18 cellular contexts compared by ENCODE assay signal in the genomic region with DNA sequence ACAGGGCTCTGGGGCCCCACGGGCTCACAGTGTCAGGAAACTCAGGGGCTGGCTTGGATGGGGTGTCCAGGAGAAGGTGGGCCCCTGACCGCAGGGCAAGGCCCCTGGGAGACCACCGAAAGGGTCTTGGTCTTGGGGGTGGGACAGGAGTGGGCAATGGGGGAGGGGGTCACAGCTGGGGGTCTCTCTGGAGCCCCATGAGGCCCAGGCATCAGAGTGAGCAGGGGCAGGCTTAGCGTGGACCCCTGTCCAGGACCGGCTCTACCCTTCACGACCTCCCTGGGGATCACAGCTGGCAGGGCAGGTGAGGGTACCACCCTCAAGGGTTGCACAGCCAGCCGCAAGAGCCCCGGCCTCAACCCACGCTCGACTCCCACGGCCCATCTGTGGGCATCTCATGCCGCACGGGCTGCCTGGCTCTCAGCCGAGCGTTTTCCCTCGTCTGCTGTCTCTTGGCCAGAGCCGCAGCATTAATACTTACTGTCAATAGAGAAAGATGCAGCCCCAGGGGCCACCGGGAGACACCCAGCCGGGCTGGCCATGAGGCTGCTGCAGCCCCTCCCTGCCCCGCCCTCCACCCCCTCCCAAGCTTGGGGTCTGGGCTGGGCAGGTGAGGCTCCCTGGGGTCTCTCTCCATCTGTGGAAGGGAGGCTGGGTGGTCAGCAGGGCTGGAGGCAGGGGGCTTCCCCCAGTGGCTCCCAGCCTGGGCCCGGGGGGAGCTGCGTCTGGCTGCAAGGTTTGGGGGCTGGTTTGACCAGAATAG. TPM values are rescaled to one million over a fixed set of nuclear protein-coding genes. Genes with fewer than 3 reads are reported as not detected.
DNase-seq lines count a peak whose midpoint lies in the region; ATAC-seq, FAIRE-seq and TF ChIP-seq lines count a peak whose summit lies in the region.
"Had no signal": no experiment of that assay in that cellular context is flagged by ENCODE, and none has a peak within 500 bp of the region (broad histone marks: within the 10 kb centered on the region; RNA-seq: fewer than 3 reads in every experiment).

No MANE protein-coding gene starts in this region.

- H3K9me3 ChIP-seq in right atrium auricular region, result no peaks in the 10 kb centered on the region
- H3K9me3 ChIP-seq in lower lobe of right lung, result no peaks in the 10 kb centered on the region
- H3K9me3 ChIP-seq: Caco-2, esophagus squamous epithelium, prostate gland, stomach had no signal

- H3K4me1 ChIP-seq in right atrium auricular region, result no peaks in the 10 kb centered on the region
- no peaks in the 10 kb centered on the region for H3K4me1 ChIP-seq in lower lobe of right lung
- H3K4me1 ChIP-seq: Caco-2 had no signal

- H3K36me3 ChIP-seq in right atrium auricular region (no peaks in the 10 kb centered on the region), lower lobe of right lung (no peaks in the 10 kb centered on the region)
- H3K36me3 ChIP-seq: esophagus squamous epithelium, prostate gland, stomach had no signal

- H3K27me3 Mint-ChIP-seq in WTC11 (ENCODE audit: low read depth), result no peaks in the 10 kb centered on the region
- H3K27me3 Mint-ChIP-seq in type B pancreatic cell, result peaks cover 3% of the 10 kb centered on the region

- DNase-seq in Right ventricle myocardium inferior (ENCODE audit: missing footprints) (peak; percentile 49), right atrium auricular region (ENCODE audit: low spot score) (no peak), WTC11 (ENCODE audit: low spot score) (peak; percentile 10), lower lobe of right lung (peak; percentile 39), type B pancreatic cell (ENCODE audit: extremely low spot score, unreplicated experiment) (peak; percentile 68), GM19239 (ENCODE audit: insufficient read length, low spot score) (no peak), AG08396 (ENCODE audit: low spot score) (no peak)
- DNase-seq: activated CD4-positive, alpha-beta memory T cell treated with anti-CD3 and anti-CD28 coated beads for 36 hours; activated T-cell treated with anti-CD3 and anti-CD28 coated beads, Interleukin-2, amount 50 U/mL, for 72 hours; esophagus squamous epithelium; kidney glomerular epithelial cell; NCI-H146 had no signal

- H3K4me3 ChIP-seq in right atrium auricular region (no peak overlapping the region), lower lobe of right lung (no peak overlapping the region)
- H3K4me3 ChIP-seq: prostate gland had no signal

- H3K4me3 Mint-ChIP-seq in WTC11, result no peak overlapping the region
- H3K4me3 Mint-ChIP-seq in type B pancreatic cell, result no peak overlapping the region
- H3K4me3 Mint-ChIP-seq: activated CD4-positive, alpha-beta memory T cell treated with anti-CD3 and anti-CD28 coated beads for 36 hours; activated T-cell treated with anti-CD3 and anti-CD28 coated beads, Interleukin-2, amount 50 U/mL, for 72 hours had no signal

- peaks cover 3% of the 10 kb centered on the region for H3K4me1 Mint-ChIP-seq in WTC11
- H3K4me1 Mint-ChIP-seq in type B pancreatic cell (ENCODE audit: unreplicated experiment), result no peaks in the 10 kb centered on the region

- ATAC-seq in Right ventricle myocardium inferior, result no peak
- no peak for ATAC-seq in WTC11
- ATAC-seq in lower lobe of right lung, result no peak
- ATAC-seq in GM21825 (IDR thresholded peaks at IDR 0.05; ENCODE audit: unreplicated experiment), result no peak
- ATAC-seq: activated T-cell treated with anti-CD3 and anti-CD28 coated beads, Interleukin-2, amount 50 U/mL, for 72 hours had no signal

- no peak for FAIRE-seq in GM19239 (lab: Jason Lieb, UNC)
- FAIRE-seq: TTC549 had no signal

- H3K27me3 ChIP-seq in right atrium auricular region (peaks cover 0 to 9% of the 10 kb centered on the region in 2 donors), lower lobe of right lung (ENCODE audit: low read depth) (peaks cover 70% of the 10 kb centered on the region)

- POLR2A ChIA-PET in WTC11 (lab: Charles Lee), result no interaction called here

- H3K27ac Mint-ChIP-seq in WTC11, result no peak overlapping the region
- H3K27ac Mint-ChIP-seq in type B pancreatic cell, result no peak overlapping the region
- H3K27ac Mint-ChIP-seq: activated CD4-positive, alpha-beta memory T cell treated with anti-CD3 and anti-CD28 coated beads for 36 hours; activated T-cell treated with anti-CD3 and anti-CD28 coated beads, Interleukin-2, amount 50 U/mL, for 72 hours had no signal

- intact Hi-C loops in Right ventricle myocardium inferior (cut with DNase I), result no loop called here
- intact Hi-C loops in lower lobe of right lung (cut with DNase I), result no loop called here

- H3K36me3 Mint-ChIP-seq in WTC11, result no peaks in the 10 kb centered on the region
- no peaks in the 10 kb centered on the region for H3K36me3 Mint-ChIP-seq in type B pancreatic cell
- H3K36me3 Mint-ChIP-seq: activated CD4-positive, alpha-beta memory T cell treated with anti-CD3 and anti-CD28 coated beads for 36 hours had no signal

- TF ChIP-seq CTCF in right atrium auricular region (IDR thresholded peaks at IDR 0.05) (no peak), WTC11 (IDR thresholded peaks at IDR 0.05) (no peak), lower lobe of right lung (IDR thresholded peaks at IDR 0.05) (no peak), type B pancreatic cell (conservative IDR thresholded peaks at IDR 0.05) (no peak)

- CTCF ChIA-PET in WTC11 (lab: Charles Lee), result interaction anchor here (0.7 to 1.6 kb wide), 7 partner anchors 9 to 379 kb away, joined by 3 to 8 read pairs (median 4); no protein-coding TSS in a partner anchor

- no peaks in the 10 kb centered on the region for H3K9me3 Mint-ChIP-seq in WTC11
- H3K9me3 Mint-ChIP-seq in type B pancreatic cell, result no peaks in the 10 kb centered on the region
- H3K9me3 Mint-ChIP-seq: activated CD4-positive, alpha-beta memory T cell treated with anti-CD3 and anti-CD28 coated beads for 36 hours; activated T-cell treated with anti-CD3 and anti-CD28 coated beads, Interleukin-2, amount 50 U/mL, for 72 hours had no signal

- H3K27ac ChIP-seq in right atrium auricular region, result no peak overlapping the region
- no peak overlapping the region for H3K27ac ChIP-seq in lower lobe of right lung
- H3K27ac ChIP-seq: prostate gland, stomach had no signal

TF ChIP-seq in WTC11, 78 proteins besides CTCF, POLR2A, EP300 and RAD21 (continues in another document):
- TF ChIP-seq ZNF121 (CRISPR knock-in tag; IDR thresholded peaks at IDR 0.05), result no peak
- no peak for TF ChIP-seq SP1 (CRISPR knock-in tag; conservative IDR thresholded peaks at IDR 0.05)
- TF ChIP-seq, protein P1, sequence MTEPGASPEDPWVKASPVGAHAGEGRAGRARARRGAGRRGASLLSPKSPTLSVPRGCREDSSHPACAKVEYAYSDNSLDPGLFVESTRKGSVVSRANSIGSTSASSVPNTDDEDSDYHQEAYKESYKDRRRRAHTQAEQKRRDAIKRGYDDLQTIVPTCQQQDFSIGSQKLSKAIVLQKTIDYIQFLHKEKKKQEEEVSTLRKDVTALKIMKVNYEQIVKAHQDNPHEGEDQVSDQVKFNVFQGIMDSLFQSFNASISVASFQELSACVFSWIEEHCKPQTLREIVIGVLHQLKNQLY (CRISPR knock-in tag; IDR thresholded peaks at IDR 0.05), result no peak
- TF ChIP-seq TCF7 (CRISPR knock-in tag; IDR thresholded peaks at IDR 0.05; ENCODE audit: low read depth), result no peak
- no peak for TF ChIP-seq HMGA2 (CRISPR knock-in tag; IDR thresholded peaks at IDR 0.05)
- no peak for TF ChIP-seq SMAD3 (CRISPR knock-in tag; IDR thresholded peaks at IDR 0.05; ENCODE audit: borderline replicate concordance)
- TF ChIP-seq, protein P2, sequence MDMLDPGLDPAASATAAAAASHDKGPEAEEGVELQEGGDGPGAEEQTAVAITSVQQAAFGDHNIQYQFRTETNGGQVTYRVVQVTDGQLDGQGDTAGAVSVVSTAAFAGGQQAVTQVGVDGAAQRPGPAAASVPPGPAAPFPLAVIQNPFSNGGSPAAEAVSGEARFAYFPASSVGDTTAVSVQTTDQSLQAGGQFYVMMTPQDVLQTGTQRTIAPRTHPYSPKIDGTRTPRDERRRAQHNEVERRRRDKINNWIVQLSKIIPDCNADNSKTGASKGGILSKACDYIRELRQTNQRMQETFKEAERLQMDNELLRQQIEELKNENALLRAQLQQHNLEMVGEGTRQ (CRISPR knock-in tag; IDR thresholded peaks at IDR 0.05), result no peak
- no peak for TF ChIP-seq CBFB (CRISPR knock-in tag; IDR thresholded peaks at IDR 0.05; ENCODE audit: low read depth)
- TF ChIP-seq, protein P3, sequence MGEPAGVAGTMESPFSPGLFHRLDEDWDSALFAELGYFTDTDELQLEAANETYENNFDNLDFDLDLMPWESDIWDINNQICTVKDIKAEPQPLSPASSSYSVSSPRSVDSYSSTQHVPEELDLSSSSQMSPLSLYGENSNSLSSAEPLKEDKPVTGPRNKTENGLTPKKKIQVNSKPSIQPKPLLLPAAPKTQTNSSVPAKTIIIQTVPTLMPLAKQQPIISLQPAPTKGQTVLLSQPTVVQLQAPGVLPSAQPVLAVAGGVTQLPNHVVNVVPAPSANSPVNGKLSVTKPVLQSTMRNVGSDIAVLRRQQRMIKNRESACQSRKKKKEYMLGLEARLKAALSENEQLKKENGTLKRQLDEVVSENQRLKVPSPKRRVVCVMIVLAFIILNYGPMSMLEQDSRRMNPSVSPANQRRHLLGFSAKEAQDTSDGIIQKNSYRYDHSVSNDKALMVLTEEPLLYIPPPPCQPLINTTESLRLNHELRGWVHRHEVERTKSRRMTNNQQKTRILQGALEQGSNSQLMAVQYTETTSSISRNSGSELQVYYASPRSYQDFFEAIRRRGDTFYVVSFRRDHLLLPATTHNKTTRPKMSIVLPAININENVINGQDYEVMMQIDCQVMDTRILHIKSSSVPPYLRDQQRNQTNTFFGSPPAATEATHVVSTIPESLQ (CRISPR knock-in tag; IDR thresholded peaks at IDR 0.05), result no peak
- TF ChIP-seq EMX1 (CRISPR knock-in tag; IDR thresholded peaks at IDR 0.05), result no peak
- TF ChIP-seq KAT7 (CRISPR knock-in tag; IDR thresholded peaks at IDR 0.05; ENCODE audit: borderline replicate concordance), result no peak
- TF ChIP-seq ZNF263 (CRISPR knock-in tag; IDR thresholded peaks at IDR 0.05; ENCODE audit: low read depth), result no peak
- TF ChIP-seq ATF2 (CRISPR knock-in tag; IDR thresholded peaks at IDR 0.05; ENCODE audit: borderline replicate concordance, low read depth), result no peak
- no peak for TF ChIP-seq NR2C2 (CRISPR knock-in tag; IDR thresholded peaks at IDR 0.05)

RNA-seq across cellular contexts. Expression of gene MUC5B, which starts 0.7 kb away (rescaled TPM):
- total RNA-seq in Right ventricle myocardium inferior (not detected), right atrium auricular region (not detected), WTC11 (2021) (0.69 to 1.6 TPM (median 1.6 TPM) in 3 replicates), lower lobe of right lung (57.5 TPM), type B pancreatic cell (ENCODE audit: low replicate concordance) (0.48 and 2.0 TPM in 2 replicates)
- total RNA-seq: activated CD4-positive, alpha-beta memory T cell treated with anti-CD3 and anti-CD28 coated beads for 36 hours; activated T-cell treated with anti-CD3 and anti-CD28 coated beads, Interleukin-2, amount 50 U/mL, for 72 hours; Caco-2; myocyte had no signal

Comparison
In these comparisons a context has a peak if more than half of its experiments do, and no peak if none do; other contexts are left out.
1. DNase-seq: peak in Right ventricle myocardium inferior (single experiment), WTC11 (single experiment), lower lobe of right lung (single experiment) and type B pancreatic cell (single experiment); none in right atrium auricular region (single experiment), GM19239 (single experiment) and AG08396 (single experiment).
2. RNA of gene MUC5B, which starts 0.7 kb away (total RNA-seq): 57.5 TPM in lower lobe of right lung (single experiment); 0.48 to 2.0 TPM in type B pancreatic cell, 0.69 to 1.6 TPM in WTC11, not detected in Right ventricle myocardium inferior (single experiment) and not detected in right atrium auricular region; every median in the first group is over 10 times any median in the second.